23 cellular contexts compared by ENCODE assay signal in genomic region chr6:132198896-132199295, GRCh38.
A peak's percentile ranks its signal among the peaks of the same experiment; 100 is the strongest.
DNase-seq lines count a peak whose midpoint lies in the region; TF ChIP-seq lines count a peak whose summit lies in the region.
"Had no signal": no experiment of that assay in that cellular context is flagged by ENCODE, and none has a peak within 500 bp of the region (broad histone marks: within the 10 kb centered on the region; RNA-seq: fewer than 3 reads in every experiment).

No MANE protein-coding gene starts in this region.

- peak; percentile 50 for DNase-seq in AG10803 (ENCODE audit: low read depth)
- DNase-seq in MG63: peak; percentile 28
- DNase-seq in choroid plexus epithelial cell (ENCODE audit: low read depth): peak; percentile 76
- peak; percentile 51 for DNase-seq in non-pigmented ciliary epithelial cell (ENCODE audit: low read depth)
- DNase-seq in prostate gland (ENCODE audit: low spot score): no peak
- DNase-seq in substantia nigra (lab: John Stamatoyannopoulos, UW): no peak
- DNase-seq in activated naive CD4-positive, alpha-beta T cell treated with anti-CD3 and anti-CD28 coated beads for 36 hours: no peak
- no peak for DNase-seq in KG1 (lab: John Stamatoyannopoulos, UW)
- DNase-seq: ACHN; activated CD4-positive, alpha-beta T cell treated with anti-CD3 and anti-CD28 coated beads for 4 hours; activated CD8-positive, alpha-beta memory T cell treated with anti-CD3 and anti-CD28 coated beads, Interleukin-2, amount 50 U/mL, for 48 hours; activated gamma-delta T cell; amniotic stem cell; CD4-positive, alpha-beta T cell; effector memory CD4-positive, alpha-beta T cell; hypothalamus; KBM-7; kidney; naive thymus-derived CD4-positive, alpha-beta T cell; NCI-H1048; NCI-H2081; NCI-H510A had no signal

- H3K4me3 ChIP-seq in AG10803 (ENCODE audit: low read length) (no peak overlapping the region), MG63 (no peak overlapping the region), choroid plexus epithelial cell (ENCODE audit: low read depth, low read length) (no peak overlapping the region), prostate gland (no peak overlapping the region)

- no peaks in the 10 kb centered on the region for H3K36me3 ChIP-seq in MG63
- H3K36me3 ChIP-seq in prostate gland: no peaks in the 10 kb centered on the region

- WGBS in prostate gland: 67% methylated on average over 2 of the region's 2 CpGs

- TF ChIP-seq CTCF in AG10803 (conservative IDR thresholded peaks at IDR 0.05; ENCODE audit: low read length) (no peak), choroid plexus epithelial cell (conservative IDR thresholded peaks at IDR 0.05; ENCODE audit: low read depth, low read length) (no peak), prostate gland (IDR thresholded peaks at IDR 0.05) (no peak)

- no peaks in the 10 kb centered on the region for H3K36me3 Mint-ChIP-seq in activated naive CD4-positive, alpha-beta T cell treated with anti-CD3 and anti-CD28 coated beads for 36 hours (ENCODE audit: low read depth)
- H3K36me3 Mint-ChIP-seq: memory B cell; naive thymus-derived CD4-positive, alpha-beta T cell had no signal

- intact Hi-C loops in prostate gland (cut with DNase I): no loop called here
- intact Hi-C loops in activated naive CD4-positive, alpha-beta T cell treated with anti-CD3 and anti-CD28 coated beads for 36 hours (cut with micrococcal nuclease): no loop called here

- H3K4me1 Mint-ChIP-seq in activated naive CD4-positive, alpha-beta T cell treated with anti-CD3 and anti-CD28 coated beads for 36 hours (ENCODE audit: low read depth): no peaks in the 10 kb centered on the region
- H3K4me1 Mint-ChIP-seq: memory B cell; naive thymus-derived CD4-positive, alpha-beta T cell had no signal

- H3K27ac ChIP-seq in prostate gland: no peak overlapping the region
- H3K27ac ChIP-seq in substantia nigra (ENCODE audit: low read depth, low read length, poor library complexity, severe bottlenecking): no peak overlapping the region

- no peaks in the 10 kb centered on the region for H3K9me3 Mint-ChIP-seq in activated naive CD4-positive, alpha-beta T cell treated with anti-CD3 and anti-CD28 coated beads for 36 hours
- H3K9me3 Mint-ChIP-seq: CD4-positive, alpha-beta T cell; memory B cell; naive thymus-derived CD4-positive, alpha-beta T cell had no signal

- H3K9me3 ChIP-seq in MG63 (no peaks in the 10 kb centered on the region), prostate gland (no peaks in the 10 kb centered on the region)

- CTCF ChIA-PET in activated naive CD4-positive, alpha-beta T cell treated with anti-CD3 and anti-CD28 coated beads for 36 hours (lab: Charles Lee): no interaction called here

- no peak overlapping the region for H3K27ac Mint-ChIP-seq in activated naive CD4-positive, alpha-beta T cell treated with anti-CD3 and anti-CD28 coated beads for 36 hours
- H3K27ac Mint-ChIP-seq: CD4-positive, alpha-beta T cell; memory B cell; naive thymus-derived CD4-positive, alpha-beta T cell had no signal

- no peak for TF ChIP-seq POLR2A in prostate gland (IDR thresholded peaks at IDR 0.05)

- no peaks in the 10 kb centered on the region for H3K27me3 Mint-ChIP-seq in activated naive CD4-positive, alpha-beta T cell treated with anti-CD3 and anti-CD28 coated beads for 36 hours (ENCODE audit: low read depth)
- H3K27me3 Mint-ChIP-seq: CD4-positive, alpha-beta T cell had no signal

- no peaks in the 10 kb centered on the region for H3K27me3 ChIP-seq in MG63
- H3K27me3 ChIP-seq in prostate gland (replicated peaks; ENCODE audit: insufficient read depth): no peaks in the 10 kb centered on the region

- no peaks in the 10 kb centered on the region for H3K4me1 ChIP-seq in prostate gland (replicated peaks)

- no peak overlapping the region for H3K4me3 Mint-ChIP-seq in activated naive CD4-positive, alpha-beta T cell treated with anti-CD3 and anti-CD28 coated beads for 36 hours
- H3K4me3 Mint-ChIP-seq: CD4-positive, alpha-beta T cell; memory B cell; naive thymus-derived CD4-positive, alpha-beta T cell had no signal

Comparison
In these comparisons a context has a peak if more than half of its experiments do, and no peak if none do; other contexts are left out.
1. DNase-seq: peak in AG10803 (single experiment), MG63 (single experiment), choroid plexus epithelial cell (single experiment) and non-pigmented ciliary epithelial cell (single experiment); none in prostate gland (single experiment), substantia nigra (0 of 49), activated naive CD4-positive, alpha-beta T cell treated with anti-CD3 and anti-CD28 coated beads for 36 hours (single experiment) and KG1 (single experiment).